In the genomic region with DNA sequence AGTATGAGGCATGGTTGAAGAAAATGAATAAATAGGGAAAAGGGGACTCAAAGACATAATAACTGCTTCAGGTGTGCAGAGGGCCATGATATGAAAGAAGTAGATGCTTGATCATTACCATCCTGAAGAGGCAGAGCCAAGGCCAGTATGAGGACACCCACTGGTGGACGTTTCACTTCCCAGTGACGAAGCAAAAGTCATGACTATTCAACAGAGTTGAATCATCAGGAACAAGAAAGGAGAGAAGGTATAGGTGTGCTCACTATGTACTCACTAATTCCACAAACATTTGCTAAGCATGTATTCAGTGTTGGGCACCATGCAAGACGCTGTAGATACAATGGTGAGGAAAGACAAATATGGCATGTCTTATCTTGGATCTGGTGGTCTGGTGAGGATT, we compare ENCODE assay signal across 1 cellular context.
TF ChIP-seq lines count a peak whose summit lies in the region.

No MANE protein-coding gene starts in this region.

TF ChIP-seq in GM12878, 131 proteins besides CTCF, POLR2A, EP300 and RAD21 (continued from another document):
- TF ChIP-seq, protein P1, sequence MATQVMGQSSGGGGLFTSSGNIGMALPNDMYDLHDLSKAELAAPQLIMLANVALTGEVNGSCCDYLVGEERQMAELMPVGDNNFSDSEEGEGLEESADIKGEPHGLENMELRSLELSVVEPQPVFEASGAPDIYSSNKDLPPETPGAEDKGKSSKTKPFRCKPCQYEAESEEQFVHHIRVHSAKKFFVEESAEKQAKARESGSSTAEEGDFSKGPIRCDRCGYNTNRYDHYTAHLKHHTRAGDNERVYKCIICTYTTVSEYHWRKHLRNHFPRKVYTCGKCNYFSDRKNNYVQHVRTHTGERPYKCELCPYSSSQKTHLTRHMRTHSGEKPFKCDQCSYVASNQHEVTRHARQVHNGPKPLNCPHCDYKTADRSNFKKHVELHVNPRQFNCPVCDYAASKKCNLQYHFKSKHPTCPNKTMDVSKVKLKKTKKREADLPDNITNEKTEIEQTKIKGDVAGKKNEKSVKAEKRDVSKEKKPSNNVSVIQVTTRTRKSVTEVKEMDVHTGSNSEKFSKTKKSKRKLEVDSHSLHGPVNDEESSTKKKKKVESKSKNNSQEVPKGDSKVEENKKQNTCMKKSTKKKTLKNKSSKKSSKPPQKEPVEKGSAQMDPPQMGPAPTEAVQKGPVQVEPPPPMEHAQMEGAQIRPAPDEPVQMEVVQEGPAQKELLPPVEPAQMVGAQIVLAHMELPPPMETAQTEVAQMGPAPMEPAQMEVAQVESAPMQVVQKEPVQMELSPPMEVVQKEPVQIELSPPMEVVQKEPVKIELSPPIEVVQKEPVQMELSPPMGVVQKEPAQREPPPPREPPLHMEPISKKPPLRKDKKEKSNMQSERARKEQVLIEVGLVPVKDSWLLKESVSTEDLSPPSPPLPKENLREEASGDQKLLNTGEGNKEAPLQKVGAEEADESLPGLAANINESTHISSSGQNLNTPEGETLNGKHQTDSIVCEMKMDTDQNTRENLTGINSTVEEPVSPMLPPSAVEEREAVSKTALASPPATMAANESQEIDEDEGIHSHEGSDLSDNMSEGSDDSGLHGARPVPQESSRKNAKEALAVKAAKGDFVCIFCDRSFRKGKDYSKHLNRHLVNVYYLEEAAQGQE (IDR thresholded peaks at IDR 0.05; ENCODE audit: low read depth, low read length): no peak
- TF ChIP-seq FOXM1 (IDR thresholded peaks at IDR 0.05; ENCODE audit: low read depth, low read length): no peak
- TF ChIP-seq RBBP5 (conservative IDR thresholded peaks at IDR 0.05): no peak
- TF ChIP-seq SIX5 (IDR thresholded peaks at IDR 0.05; ENCODE audit: low read depth, low read length, severe bottlenecking): no peak
